In the genomic region with DNA sequence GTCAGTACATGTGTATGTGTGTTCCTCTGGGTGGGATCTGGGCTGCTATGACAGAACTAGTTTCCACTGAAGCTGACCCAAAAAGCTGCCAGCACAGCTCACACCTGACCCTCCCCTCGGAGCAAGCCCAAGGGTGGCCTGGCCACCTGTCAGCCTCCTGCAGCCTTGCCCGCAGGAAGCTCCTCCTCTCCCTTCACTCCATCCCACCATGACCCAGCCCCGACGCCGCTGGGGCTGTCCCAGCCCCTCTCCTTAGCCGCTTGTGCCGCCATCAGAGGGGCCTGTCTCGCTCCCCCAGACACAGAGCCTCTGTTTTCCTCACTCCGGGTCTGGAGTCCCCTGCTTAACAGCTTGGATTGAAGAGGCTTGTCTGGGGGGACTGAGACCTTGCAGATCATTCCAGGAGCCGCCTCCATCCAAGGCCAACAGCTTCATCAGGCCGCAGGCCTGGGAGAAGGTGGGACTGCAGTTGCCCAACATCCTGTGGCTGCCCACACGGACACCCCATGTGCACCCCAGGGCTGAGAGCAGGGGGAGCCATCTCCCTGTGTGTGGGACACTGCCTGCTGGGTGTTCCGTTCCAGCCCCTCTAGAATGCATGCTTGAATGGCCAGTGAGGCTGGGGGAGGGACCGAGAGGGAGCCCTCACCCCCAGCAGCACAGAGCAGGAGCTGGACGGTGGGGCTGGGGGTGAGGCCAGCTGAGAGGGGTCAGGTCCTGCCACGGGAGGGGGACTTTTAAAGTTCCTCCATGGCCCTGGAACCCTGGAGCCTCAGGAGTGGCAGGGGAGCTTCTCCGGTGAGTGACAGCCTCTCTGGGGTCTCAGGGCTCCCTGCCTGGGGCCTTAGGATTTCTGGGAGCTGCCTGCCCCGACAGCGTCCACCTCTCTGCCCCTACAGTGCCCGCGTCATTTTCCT, we compare ENCODE assay signal across 11 cellular contexts. TPM values are rescaled to one million over a fixed set of nuclear protein-coding genes. Genes with fewer than 3 reads are reported as not detected.
DNase-seq lines count a peak whose midpoint lies in the region; ATAC-seq, FAIRE-seq and TF ChIP-seq lines count a peak whose summit lies in the region.
"Had no signal": no experiment of that assay in that cellular context is flagged by ENCODE, and none has a peak within 500 bp of the region (broad histone marks: within the 10 kb centered on the region; RNA-seq: fewer than 3 reads in every experiment).

No MANE protein-coding gene starts in this region.

- H2AFZ ChIP-seq in K562 (ENCODE audit: low read depth, low read length) = no peak overlapping the region

- no peak overlapping the region for H3K9ac ChIP-seq in K562 (ENCODE audit: insufficient read depth in 1 of 2, low read depth in 2 of 2, low read length in 2 of 2)
- H3K9ac ChIP-seq in iPS-20b (ENCODE audit: low read depth, low read length) = peak overlapping the region; percentile 57; the same call in 1 of the 2 replicates
- peak overlapping the region; percentile 10 to 76 (median 51) for H3K9ac ChIP-seq in skeletal muscle tissue (ENCODE audit: low read depth in 1 of 3, low read length in 3 of 3)

- no peak overlapping the region for H3K4me3 ChIP-seq in K562
- H3K4me3 ChIP-seq in iPS-20b (ENCODE audit: low read length) = peak overlapping the region; percentile 65; the same call in 1 of the 2 replicates
- peak overlapping the region; percentile 44 to 67 (median 64) for H3K4me3 ChIP-seq in skeletal muscle tissue (ENCODE audit: low read length in 3 of 3)

- intact Hi-C loops in K562 (cut with micrococcal nuclease) = no loop called here

- peaks cover 3% of the 10 kb centered on the region for H3K9me1 ChIP-seq in K562 (ENCODE audit: control insufficient read depth, insufficient read depth, low read length)

- TF ChIP-seq POLR2A in K562 (conservative IDR thresholded peaks at IDR 0.05) = no peak

- FAIRE-seq in K562 (lab: Jason Lieb, UNC) = no peak

- no peak for TF ChIP-seq RAD21 in K562 (CRISPR knock-in tag; conservative IDR thresholded peaks at IDR 0.05 in 1 of 2, IDR thresholded peaks at IDR 0.05 in 1 of 2)

- no peak overlapping the region for H3K4me2 ChIP-seq in K562 (ENCODE audit: insufficient read depth, low read length)

- H3K27me3 ChIP-seq in K562 (ENCODE audit: control insufficient read depth in 2 of 2, insufficient read depth in 2 of 2, low read length in 2 of 2) (peaks cover 29 to 80% of the 10 kb centered on the region in 2 experiments), iPS-20b (ENCODE audit: insufficient read depth, low read length) (peaks cover 34% of the 10 kb centered on the region), skeletal muscle tissue (ENCODE audit: control insufficient read depth in 3 of 3, insufficient read depth in 3 of 3, low read length in 3 of 3) (peaks cover 42 to 74% (median 53%) of the 10 kb centered on the region in 3 donors)

- no peak for TF ChIP-seq EP300 in K562 (IDR thresholded peaks at IDR 0.05; ENCODE audit: low read length)

- H3K4me1 ChIP-seq in K562 (replicated peaks in 1 of 2; ENCODE audit: control insufficient read depth in 2 of 2, insufficient read depth in 2 of 2, low read length in 2 of 2) (peaks cover 0 to 45% of the 10 kb centered on the region in 2 experiments; a peak in 3 of 5 replicates), iPS-20b (ENCODE audit: insufficient read depth, low read length) (peaks cover 18% of the 10 kb centered on the region), skeletal muscle tissue (ENCODE audit: control insufficient read depth in 3 of 3, insufficient read depth in 3 of 3, low read length in 3 of 3) (peaks cover 27 to 42% (median 28%) of the 10 kb centered on the region in 3 donors)

- peaks cover 23% of the 10 kb centered on the region for H4K20me1 ChIP-seq in K562 (replicated peaks; ENCODE audit: control insufficient read depth, insufficient read depth, low read length)

- H3K27ac ChIP-seq in K562 (ENCODE audit: extremely low read depth, low read depth, low read length) = no peak overlapping the region
- no peak overlapping the region for H3K27ac ChIP-seq in iPS-20b (ENCODE audit: low read length)
- peak overlapping the region; percentile 74 for H3K27ac ChIP-seq in skeletal muscle tissue (ENCODE audit: low read depth, low read length)

- ATAC-seq in K562 = no peak
- ATAC-seq in HG03097 (IDR thresholded peaks at IDR 0.05; ENCODE audit: low FRiP score, unreplicated experiment) = no peak

- H3K9me3 ChIP-seq in K562 (replicated peaks; ENCODE audit: control insufficient read depth, insufficient read depth, low read depth, low read length) (no peaks in the 10 kb centered on the region), iPS-20b (ENCODE audit: insufficient read depth, low read depth, low read length) (no peaks in the 10 kb centered on the region), skeletal muscle tissue (ENCODE audit: control insufficient read depth in 3 of 3, low read length in 3 of 3) (no peaks in the 10 kb centered on the region)

- DNase-seq in GM20000 (ENCODE audit: low spot score) = peak; percentile 36
- no peak for DNase-seq in K562 (ENCODE audit: extremely low read depth in 1 of 4, low spot score in 3 of 4)
- DNase-seq in GM13976 (ENCODE audit: low spot score) = no peak
- no peak for DNase-seq in NCI-H2171 (lab: John Stamatoyannopoulos, UW)
- no peak for DNase-seq in retina
- DNase-seq: activated T-cell treated with anti-CD3 and anti-CD28 coated beads for 4 hours, DMS 273 treated with DMSO at 0.1 percent for 48 hours had no signal

- TF ChIP-seq CTCF in GM20000 (IDR thresholded peaks at IDR 0.05; ENCODE audit: extremely low read depth, missing control alignments) = no peak
- no peak; a peak in 1 of 6 replicates for TF ChIP-seq CTCF in K562 (IDR thresholded peaks at IDR 0.05 in 2 of 3, conservative IDR thresholded peaks at IDR 0.05 in 1 of 3; ENCODE audit: insufficient read depth in 2 of 3, low read depth in 1 of 3, low read length in 3 of 3)
- TF ChIP-seq CTCF in GM13976 (IDR thresholded peaks at IDR 0.05; ENCODE audit: borderline replicate concordance, control extremely low read depth, extremely low read depth, insufficient read depth, missing control alignments) = no peak

- CTCF ChIA-PET in K562 (lab: Yijun Ruan, JAX; ENCODE audit: low intra/inter-chr PET ratio) = no interaction called here

- in situ Hi-C loops in K562 (cut with MboI) (no loop called here), GM13976 (cut with MboI; ENCODE audit: low sequenced_read_pairs, unreplicated experiment) (no loop called here)

- H3K79me2 ChIP-seq in K562 (ENCODE audit: control insufficient read depth, insufficient read depth, low read length) = no peaks in the 10 kb centered on the region

- BruUV-seq in K562 (replicated peaks; lab: Mats Ljungman, UMichigan) = no TSS peak

- H3K36me3 ChIP-seq in K562 (ENCODE audit: control insufficient read depth, insufficient read depth, low read length) = no peaks in the 10 kb centered on the region
- H3K36me3 ChIP-seq in iPS-20b (ENCODE audit: insufficient read depth, low read depth, low read length) = no peaks in the 10 kb centered on the region
- no peaks in the 10 kb centered on the region for H3K36me3 ChIP-seq in skeletal muscle tissue (ENCODE audit: control insufficient read depth in 3 of 3, insufficient read depth in 3 of 3, low read length in 3 of 3)

- 9% methylated on average over 15 of the region's 21 CpGs for WGBS in K562 (ENCODE audit: insufficient coverage, low coverage, missing lambda C conversion rate)

- POLR2A ChIA-PET in K562 (lab: Yijun Ruan, JAX) = interaction anchor here (0.6 to 2.0 kb wide), 5 partner anchors 10 to 65 kb away, joined by 3 to 8 read pairs (median 3); no protein-coding TSS in a partner anchor

RNA-seq across cellular contexts. Expression of a gene that starts 0.7 kb away (rescaled TPM):
- total RNA-seq in K562 (2011; cell fraction: chromatin; rRNA removed; ENCODE audit: low replicate concordance) = not detected in 2 replicates
- not detected in 2 replicates for total RNA-seq in K562 (2011; cell fraction: nucleolus; rRNA removed)
- not detected in 2 replicates for total RNA-seq in K562 (2011; cell fraction: nucleoplasm; rRNA removed)
- total RNA-seq in K562 (2014; rRNA removed) (not detected in 2 replicates), K562 (2014; rRNA removed; fragmentation: Illumina TruSeq; extraction: Trizol) (not detected in 2 replicates), K562 (2015; rRNA removed; fragmentation: Illumina TruSeq; extraction: Trizol) (not detected in 2 replicates), K562 (2021) (0.07 TPM in 1 of 2 replicates, not detected in the other), skeletal muscle tissue (16.7 TPM)
- polyA plus RNA-seq in K562 (2011; rRNA removed) (not detected in 2 replicates), K562 (2014; fragmentation: Illumina TruSeq; extraction: Trizol) (not detected in 2 replicates), K562 (2014; fragmentation: Nextera tagmentation; extraction: Ambion mirVana) (not detected), K562 (2014; rRNA removed) (not detected in 2 replicates)
- not detected in 2 replicates for polyA plus RNA-seq in K562 (2011; cell fraction: cytosol; rRNA removed)
- not detected in 2 replicates for polyA plus RNA-seq in K562 (2011; cell fraction: nucleus; rRNA removed)
- not detected in 2 replicates for polyA plus RNA-seq in K562 (2012)
- not detected in 2 replicates for polyA minus RNA-seq in K562 (2011; rRNA and poly(A)+ RNA removed)
- polyA minus RNA-seq in K562 (2011; cell fraction: cytosol; rRNA and poly(A)+ RNA removed) = not detected in 2 replicates
- polyA minus RNA-seq in K562 (2011; cell fraction: nucleus; rRNA and poly(A)+ RNA removed) = not detected in 2 replicates

RNA-seq across cellular contexts. Expression of a gene that starts 31.6 kb away (rescaled TPM):
- total RNA-seq in K562 (2011; cell fraction: chromatin; rRNA removed; ENCODE audit: low replicate concordance) = not detected in 2 replicates
- total RNA-seq in K562 (2011; cell fraction: nucleolus; rRNA removed) = not detected in 2 replicates
- not detected in 2 replicates for total RNA-seq in K562 (2011; cell fraction: nucleoplasm; rRNA removed)
- total RNA-seq in K562 (2014; rRNA removed) = not detected in 2 replicates
- total RNA-seq in K562 (2014; rRNA removed; fragmentation: Illumina TruSeq; extraction: Trizol) = not detected in 2 replicates
- not detected in 2 replicates for total RNA-seq in K562 (2015; rRNA removed; fragmentation: Illumina TruSeq; extraction: Trizol)
- total RNA-seq in K562 (2021) = not detected in 2 replicates
- polyA plus RNA-seq in K562 (2011; rRNA removed) = not detected in 2 replicates
- not detected in 2 replicates for polyA plus RNA-seq in K562 (2011; cell fraction: cytosol; rRNA removed)
- not detected in 2 replicates for polyA plus RNA-seq in K562 (2011; cell fraction: nucleus; rRNA removed)
- not detected in 2 replicates for polyA plus RNA-seq in K562 (2012)
- polyA plus RNA-seq in K562 (2014; fragmentation: Illumina TruSeq; extraction: Trizol) = not detected in 2 replicates
- polyA plus RNA-seq in K562 (2014; fragmentation: Nextera tagmentation; extraction: Ambion mirVana) = not detected
- not detected in 2 replicates for polyA plus RNA-seq in K562 (2014; rRNA removed)
- not detected in 2 replicates for polyA minus RNA-seq in K562 (2011; rRNA and poly(A)+ RNA removed)
- polyA minus RNA-seq in K562 (2011; cell fraction: cytosol; rRNA and poly(A)+ RNA removed) = not detected in 2 replicates
- not detected in 2 replicates for polyA minus RNA-seq in K562 (2011; cell fraction: nucleus; rRNA and poly(A)+ RNA removed)
- total RNA-seq in skeletal muscle tissue = not detected
- total RNA-seq: omental fat pad had no signal

RNA-seq across cellular contexts. Expression of a gene that starts 36.4 kb away (rescaled TPM):
- 40.8 and 84.4 TPM in 2 replicates for total RNA-seq in K562 (2011; cell fraction: chromatin; rRNA removed; ENCODE audit: low replicate concordance)
- total RNA-seq in K562 (2011; cell fraction: nucleolus; rRNA removed) = 45.5 and 52.4 TPM in 2 replicates
- 44.5 and 47.8 TPM in 2 replicates for total RNA-seq in K562 (2011; cell fraction: nucleoplasm; rRNA removed)
- total RNA-seq in K562 (2014; rRNA removed) (4.6 and 4.9 TPM in 2 replicates), K562 (2014; rRNA removed; fragmentation: Illumina TruSeq; extraction: Trizol) (2.3 and 2.8 TPM in 2 replicates), K562 (2015; rRNA removed; fragmentation: Illumina TruSeq; extraction: Trizol) (3.1 and 3.2 TPM in 2 replicates), K562 (2021) (9.2 and 10.2 TPM in 2 replicates), skeletal muscle tissue (6.8 TPM)
- polyA plus RNA-seq in K562 (2011; rRNA removed) (5.5 and 5.9 TPM in 2 replicates), K562 (2014; fragmentation: Illumina TruSeq; extraction: Trizol) (5.0 and 5.7 TPM in 2 replicates), K562 (2014; fragmentation: Nextera tagmentation; extraction: Ambion mirVana) (under 1 TPM; 0.66 to 0.82 TPM), K562 (2014; rRNA removed) (7.0 and 9.3 TPM in 2 replicates)
- 5.8 TPM in 2 replicates for polyA plus RNA-seq in K562 (2011; cell fraction: cytosol; rRNA removed)
- 49.5 and 65.9 TPM in 2 replicates for polyA plus RNA-seq in K562 (2011; cell fraction: nucleus; rRNA removed)
- 6.3 and 8.7 TPM in 2 replicates for polyA plus RNA-seq in K562 (2012)
- polyA minus RNA-seq in K562 (2011; rRNA and poly(A)+ RNA removed) = 4.1 and 5.0 TPM in 2 replicates
- 6.3 and 6.4 TPM in 2 replicates for polyA minus RNA-seq in K562 (2011; cell fraction: cytosol; rRNA and poly(A)+ RNA removed)
- polyA minus RNA-seq in K562 (2011; cell fraction: nucleus; rRNA and poly(A)+ RNA removed) = 15.0 and 17.4 TPM in 2 replicates

Comparison
In these comparisons a context has a peak if more than half of its experiments do, and no peak if none do; other contexts are left out.
1. H3K9ac ChIP-seq: peak in iPS-20b (single experiment) and skeletal muscle tissue (3 of 3); none in K562 (0 of 2).
2. RNA of a gene that starts 0.7 kb away (total RNA-seq): 16.7 TPM in skeletal muscle tissue (single experiment); 0.07 TPM in K562; every median in the first group is over 10 times any median in the second.